In genomic region chr5:157278319-157279037, GRCh38 we compare ENCODE assay signal across 1 cellular context.
TF ChIP-seq lines count a peak whose summit lies in the region.

No MANE protein-coding gene starts in this region.

TF ChIP-seq in K562, 482 proteins besides CTCF, POLR2A, EP300 and RAD21 (continued from another document and continues in another):
- TF ChIP-seq ZBTB40 (IDR thresholded peaks at IDR 0.05) = no peak
- no peak for TF ChIP-seq ZBTB40 (CRISPR knock-in tag; IDR thresholded peaks at IDR 0.05)
- no peak for TF ChIP-seq SMC3 (conservative IDR thresholded peaks at IDR 0.05; ENCODE audit: insufficient read depth, low read depth, low read length)
- TF ChIP-seq ZNF449 (CRISPR knock-in tag; IDR thresholded peaks at IDR 0.05) = peak; percentile 98
- no peak for TF ChIP-seq TSC22D4 (tag; IDR thresholded peaks at IDR 0.05)
- no peak for TF ChIP-seq ZNF347 (CRISPR knock-in tag; IDR thresholded peaks at IDR 0.05; ENCODE audit: low read depth)
- TF ChIP-seq TRIM28 (IDR thresholded peaks at IDR 0.05) = no peak
- peak; percentile 72 for TF ChIP-seq CXXC5 (CRISPR knock-in tag; IDR thresholded peaks at IDR 0.05)
- no peak for TF ChIP-seq BRF1 (IDR thresholded peaks at IDR 0.05; ENCODE audit: borderline replicate concordance, extremely low read depth, insufficient read length)
- TF ChIP-seq TRIM25 (IDR thresholded peaks at IDR 0.05; ENCODE audit: borderline replicate concordance) = no peak
- TF ChIP-seq RBM15 (IDR thresholded peaks at IDR 0.05; ENCODE audit: insufficient read depth, low read length) = no peak
- no peak for TF ChIP-seq HNRNPL (IDR thresholded peaks at IDR 0.05; ENCODE audit: low read depth, low read length)
- no peak for TF ChIP-seq SFPQ (IDR thresholded peaks at IDR 0.05; ENCODE audit: low read depth, low read length)
- no peak for TF ChIP-seq JUNB (CRISPR knock-in tag; conservative IDR thresholded peaks at IDR 0.05)
- TF ChIP-seq CHD4 (IDR thresholded peaks at IDR 0.05; ENCODE audit: insufficient read depth, insufficient replicate concordance, low read depth, low read length, poor library complexity, severe bottlenecking) = no peak
- no peak for TF ChIP-seq NRF1 (conservative IDR thresholded peaks at IDR 0.05 in 1 of 2, IDR thresholded peaks at IDR 0.05 in 1 of 2)
- no peak for TF ChIP-seq SNRNP70 (optimal IDR thresholded peaks at IDR 0.05; ENCODE audit: low read depth, low read length)
- peak; percentile 57; the same call in 1 of the 2 replicates for TF ChIP-seq SNAPC5 (CRISPR knock-in tag; IDR thresholded peaks at IDR 0.05)
- no peak for TF ChIP-seq CHD1 (IDR thresholded peaks at IDR 0.05; ENCODE audit: low read length)
- TF ChIP-seq ZFP36 (IDR thresholded peaks at IDR 0.05; ENCODE audit: low read depth, low read length, partially characterized antibody) = no peak
- TF ChIP-seq HBP1 (CRISPR knock-in tag; IDR thresholded peaks at IDR 0.05) = peak; percentile 66; the same call in 1 of the 2 replicates
- no peak for TF ChIP-seq SAFB2 (IDR thresholded peaks at IDR 0.05; ENCODE audit: borderline replicate concordance, low read depth, low read length, severe bottlenecking)
- TF ChIP-seq ID3 (CRISPR knock-in tag; IDR thresholded peaks at IDR 0.05) = peak; percentile 88
- no peak for TF ChIP-seq ID3 (tag; IDR thresholded peaks at IDR 0.05)
- TF ChIP-seq CCAR2 (IDR thresholded peaks at IDR 0.05; ENCODE audit: low read depth, low read length) = no peak
- no peak for TF ChIP-seq POLR3A (IDR thresholded peaks at IDR 0.05; ENCODE audit: borderline replicate concordance, extremely low read depth, insufficient read depth, insufficient read length)
- no peak for TF ChIP-seq SMAD1 (IDR thresholded peaks at IDR 0.05; ENCODE audit: low read depth, low read length, partially characterized antibody)
- TF ChIP-seq REST (CRISPR knock-in tag; IDR thresholded peaks at IDR 0.05; ENCODE audit: low read depth) = no peak
- no peak for TF ChIP-seq ZNF280A (IDR thresholded peaks at IDR 0.05; ENCODE audit: low read depth, partially characterized antibody)
- TF ChIP-seq SRSF7 (optimal IDR thresholded peaks at IDR 0.05; ENCODE audit: low read depth, low read length) = no peak
- peak; percentile 94 for TF ChIP-seq ZNF354B (CRISPR knock-in tag; IDR thresholded peaks at IDR 0.05)
- TF ChIP-seq SMARCB1 (IDR thresholded peaks at IDR 0.05; ENCODE audit: insufficient read length, low read depth) = no peak
- peak; percentile 99 for TF ChIP-seq KLF6 (CRISPR knock-in tag; IDR thresholded peaks at IDR 0.05; ENCODE audit: borderline replicate concordance)
- no peak for TF ChIP-seq TGIF2 (CRISPR knock-in tag; IDR thresholded peaks at IDR 0.05)
- peak; percentile 98 for TF ChIP-seq ZNF175 (CRISPR knock-in tag; IDR thresholded peaks at IDR 0.05; ENCODE audit: low read depth)
- TF ChIP-seq SRSF1 (IDR thresholded peaks at IDR 0.05; ENCODE audit: low read depth, low read length) = no peak
- TF ChIP-seq SREBF1 (IDR thresholded peaks at IDR 0.05; ENCODE audit: borderline replicate concordance, low read depth, low read length) = no peak
